Comparison of ENCODE assay signal across 1 cellular context in genomic region chr7:42219447-42219846, GRCh38.
TF ChIP-seq lines count a peak whose summit lies in the region.

No MANE protein-coding gene starts in this region.

TF ChIP-seq in WTC11, 78 proteins besides CTCF, POLR2A, EP300 and RAD21 (continued from another document):
- TF ChIP-seq IRF2 (CRISPR knock-in tag; IDR thresholded peaks at IDR 0.05; ENCODE audit: borderline replicate concordance, low read depth) (no peak), OVOL2 (CRISPR knock-in tag; IDR thresholded peaks at IDR 0.05; ENCODE audit: borderline replicate concordance) (no peak), ZNF671 (CRISPR knock-in tag; IDR thresholded peaks at IDR 0.05) (no peak), ZNF138 (CRISPR knock-in tag; conservative IDR thresholded peaks at IDR 0.05) (no peak), NR2C2 (CRISPR knock-in tag; IDR thresholded peaks at IDR 0.05) (no peak)
- TF ChIP-seq, protein P1, sequence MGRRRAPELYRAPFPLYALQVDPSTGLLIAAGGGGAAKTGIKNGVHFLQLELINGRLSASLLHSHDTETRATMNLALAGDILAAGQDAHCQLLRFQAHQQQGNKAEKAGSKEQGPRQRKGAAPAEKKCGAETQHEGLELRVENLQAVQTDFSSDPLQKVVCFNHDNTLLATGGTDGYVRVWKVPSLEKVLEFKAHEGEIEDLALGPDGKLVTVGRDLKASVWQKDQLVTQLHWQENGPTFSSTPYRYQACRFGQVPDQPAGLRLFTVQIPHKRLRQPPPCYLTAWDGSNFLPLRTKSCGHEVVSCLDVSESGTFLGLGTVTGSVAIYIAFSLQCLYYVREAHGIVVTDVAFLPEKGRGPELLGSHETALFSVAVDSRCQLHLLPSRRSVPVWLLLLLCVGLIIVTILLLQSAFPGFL (CRISPR knock-in tag; IDR thresholded peaks at IDR 0.05; ENCODE audit: borderline replicate concordance) = no peak
